In genomic region chr2:235765181-235765820, GRCh38 we compare ENCODE assay signal across 10 cellular contexts.
DNase-seq lines count a peak whose midpoint lies in the region; ATAC-seq and FAIRE-seq lines count a peak whose summit lies in the region.
"Had no signal": no experiment of that assay in that cellular context is flagged by ENCODE, and none has a peak within 500 bp of the region (broad histone marks: within the 10 kb centered on the region; RNA-seq: fewer than 3 reads in every experiment).

No MANE protein-coding gene starts in this region.

- no peaks in the 10 kb centered on the region for H3K36me3 ChIP-seq in small intestine (ENCODE audit: control insufficient read depth in 2 of 2, insufficient read depth in 2 of 2, low read length in 2 of 2)
- H3K36me3 ChIP-seq: cardiac muscle cell, transverse colon had no signal

- H3K4me3 ChIP-seq in small intestine (ENCODE audit: low read depth in 1 of 2, low read length in 2 of 2), result no peak overlapping the region
- H3K4me3 ChIP-seq: cardiac muscle cell, transverse colon had no signal

- DNase-seq in Right ventricle myocardium inferior (ENCODE audit: missing footprints), result peak; percentile 50
- DNase-seq in cardiac septum (ENCODE audit: low spot score), result no peak
- peak; percentile 76 for DNase-seq in astrocyte of the hippocampus (ENCODE audit: low read depth, low spot score)
- DNase-seq in kidney tubule cell (ENCODE audit: low spot score), result peak; percentile 50
- no peak for DNase-seq in small intestine
- no peak for DNase-seq in NCI-H1694 (lab: John Stamatoyannopoulos, UW)

- no peak for FAIRE-seq in small intestine (lab: Jason Lieb, UNC)

- WGBS in small intestine, 3 donors, result 88 to 89% (median 88%) methylated on average over 27 to 30 of the region's 30 CpGs

- ATAC-seq in Right ventricle myocardium inferior (no peak), HG02885 (IDR thresholded peaks at IDR 0.05; ENCODE audit: poor library complexity, unreplicated experiment) (no peak), GM19035 (IDR thresholded peaks at IDR 0.05; ENCODE audit: unreplicated experiment) (no peak)

- no peak overlapping the region for H3K27ac ChIP-seq in small intestine (ENCODE audit: low read depth in 1 of 2, low read length in 1 of 2)
- H3K27ac ChIP-seq: cardiac muscle cell had no signal

- intact Hi-C loops in Right ventricle myocardium inferior (cut with DNase I) (no loop called here), cardiac septum (cut with DNase I) (loop anchor here (10.0 kb wide), 1 partner anchor 1300 kb away; no protein-coding TSS in a partner anchor)

- no peaks in the 10 kb centered on the region for H3K4me1 ChIP-seq in small intestine (ENCODE audit: control insufficient read depth in 2 of 2, insufficient read depth in 1 of 2, low read depth in 1 of 2, low read length in 1 of 2)

- H3K27me3 ChIP-seq in small intestine (ENCODE audit: control insufficient read depth in 2 of 2, insufficient read depth in 2 of 2, low read length in 2 of 2), result no peaks in the 10 kb centered on the region
- H3K27me3 ChIP-seq: cardiac muscle cell, transverse colon had no signal

- H3K9me3 ChIP-seq in small intestine (ENCODE audit: control insufficient read depth, low read depth), result no peaks in the 10 kb centered on the region
- H3K9me3 ChIP-seq: transverse colon had no signal

Comparison
In these comparisons a context has a peak if more than half of its experiments do, and no peak if none do; other contexts are left out.
1. DNase-seq: peak in Right ventricle myocardium inferior (single experiment), astrocyte of the hippocampus (single experiment) and kidney tubule cell (single experiment); none in cardiac septum (single experiment), small intestine (single experiment) and NCI-H1694 (single experiment).